1 cellular context compared by ENCODE assay signal in the genomic region with DNA sequence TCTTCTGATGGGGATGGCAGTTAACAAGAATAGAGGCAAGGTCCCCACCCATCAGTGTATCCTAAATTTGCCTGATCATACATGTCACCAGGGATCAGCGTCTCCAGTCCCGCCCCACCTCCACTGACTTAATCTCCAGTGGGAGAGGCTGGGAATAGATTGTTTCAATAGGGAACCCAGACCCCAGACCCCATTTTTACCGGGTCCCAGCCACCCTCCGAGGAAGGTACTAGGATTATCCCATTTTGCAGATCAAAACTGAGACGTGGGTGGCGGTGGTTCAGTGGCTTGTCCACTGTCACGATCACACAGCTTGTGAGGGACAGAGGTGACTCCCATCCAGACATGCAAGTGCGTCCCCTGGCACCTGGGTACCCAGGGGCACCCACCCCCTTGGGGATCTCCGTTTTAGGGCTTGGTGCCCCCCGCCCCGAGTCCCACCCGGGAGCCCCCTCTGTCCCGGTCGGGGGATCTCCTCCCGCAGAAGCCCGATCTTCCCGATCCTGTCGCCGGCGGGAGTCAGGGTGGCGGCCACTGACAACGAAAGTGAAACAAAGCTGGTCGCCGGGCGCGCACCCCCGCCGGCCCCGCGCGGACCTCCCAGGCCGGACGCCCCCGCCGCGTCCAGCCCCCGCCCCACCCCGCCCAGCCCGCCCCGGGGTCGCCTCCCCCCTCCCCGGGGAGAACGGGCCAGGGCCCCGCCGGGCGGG.
TF ChIP-seq lines count a peak whose summit lies in the region.

No MANE protein-coding gene starts in this region.

TF ChIP-seq in endothelial cell of umbilical vein, 7 proteins besides CTCF, POLR2A, EP300 and RAD21:
- no peak for TF ChIP-seq JUN (IDR thresholded peaks at IDR 0.05; ENCODE audit: borderline replicate concordance, insufficient read depth, insufficient read length, low read depth)
- TF ChIP-seq GATA2 (IDR thresholded peaks at IDR 0.05; ENCODE audit: insufficient read depth, insufficient read length, low read depth, low read length): no peak
- TF ChIP-seq EZH2 (IDR thresholded peaks at IDR 0.05; ENCODE audit: borderline replicate concordance, low read depth, low read length, severe bottlenecking): no peak
- no peak for TF ChIP-seq MYC (IDR thresholded peaks at IDR 0.05; ENCODE audit: low read depth, low read length)
- no peak for TF ChIP-seq FOS (IDR thresholded peaks at IDR 0.05; ENCODE audit: borderline replicate concordance, insufficient read depth, low read length)
- TF ChIP-seq, protein P1, sequence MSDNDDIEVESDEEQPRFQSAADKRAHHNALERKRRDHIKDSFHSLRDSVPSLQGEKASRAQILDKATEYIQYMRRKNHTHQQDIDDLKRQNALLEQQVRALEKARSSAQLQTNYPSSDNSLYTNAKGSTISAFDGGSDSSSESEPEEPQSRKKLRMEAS (IDR thresholded peaks at IDR 0.05; ENCODE audit: insufficient read depth, insufficient read length): no peak
- no peak for TF ChIP-seq POLR2AphosphoS5 (IDR thresholded peaks at IDR 0.05; ENCODE audit: insufficient read depth, low read depth, low read length)
